In genomic region chr2:68316091-68316490, GRCh38 we compare ENCODE assay signal across 14 cellular contexts. TPM values are rescaled to one million over a fixed set of nuclear protein-coding genes. Genes with fewer than 3 reads are reported as not detected.
"Had no signal": no experiment of that assay in that cellular context is flagged by ENCODE, and none has a peak within 500 bp of the region (broad histone marks: within the 10 kb centered on the region; RNA-seq: fewer than 3 reads in every experiment).

No MANE protein-coding gene starts in this region.

- H3K27ac Mint-ChIP-seq: activated B cell treated with CpG ODN at 0.5 μM for 24 hours; activated CD4-positive, alpha-beta T cell treated with anti-CD3 and anti-CD28 coated beads, Interleukin-2, amount 10 ng/mL, durations not matched to agents 24 days and 14 days; activated naive CD4-positive, alpha-beta T cell treated with anti-CD3 and anti-CD28 coated beads, Interleukin-2, amount 10 ng/mL, durations not matched to agents 7 days and 5 days; endodermal cell; naive thymus-derived CD4-positive, alpha-beta T cell had no signal

- H3K4me3 ChIP-seq: thyroid gland, vagina had no signal

- ATAC-seq: left colon; naive thymus-derived CD4-positive, alpha-beta T cell had no signal

- DNase-seq: activated B cell treated with CpG ODN at 0.5 μM for 24 hours; activated CD4-positive, alpha-beta T cell treated with anti-CD3 and anti-CD28 coated beads, Interleukin-2, amount 10 ng/mL, durations not matched to agents 24 days and 14 days; activated CD8-positive, alpha-beta memory T cell treated with anti-CD3 and anti-CD28 coated beads for 24 hours; activated naive CD4-positive, alpha-beta T cell treated with anti-CD3 and anti-CD28 coated beads, Interleukin-2, amount 10 ng/mL, durations not matched to agents 7 days and 5 days; brain microvascular endothelial cell; endodermal cell; foreskin fibroblast; left colon; naive thymus-derived CD4-positive, alpha-beta T cell; posterior cingulate gyrus; stimulated activated CD4-positive, alpha-beta T cell treated with anti-CD3 and anti-CD28 coated beads, Interleukin-4, amount 100 ng/mL, for 4 hours; thyroid gland had no signal

- H3K9me3 Mint-ChIP-seq: activated CD4-positive, alpha-beta T cell treated with anti-CD3 and anti-CD28 coated beads, Interleukin-2, amount 10 ng/mL, durations not matched to agents 24 days and 14 days; activated naive CD4-positive, alpha-beta T cell treated with anti-CD3 and anti-CD28 coated beads, Interleukin-2, amount 10 ng/mL, durations not matched to agents 7 days and 5 days; endodermal cell had no signal

- H3K36me3 Mint-ChIP-seq: activated naive CD4-positive, alpha-beta T cell treated with anti-CD3 and anti-CD28 coated beads, Interleukin-2, amount 10 ng/mL, durations not matched to agents 7 days and 5 days had no signal

RNA-seq across cellular contexts. Expression of gene CNRIP1, which starts 3.7 kb away (rescaled TPM):
- total RNA-seq: activated B cell treated with CpG ODN at 0.5 μM for 24 hours; activated CD4-positive, alpha-beta T cell treated with anti-CD3 and anti-CD28 coated beads, Interleukin-2, amount 10 ng/mL, durations not matched to agents 24 days and 14 days; mononuclear cell had no signal
- polyA plus RNA-seq: naive thymus-derived CD4-positive, alpha-beta T cell had no signal

RNA-seq across cellular contexts. Expression of gene PLEK, which starts 49.0 kb away (rescaled TPM):
- total RNA-seq: endodermal cell had no signal
